8 cellular contexts compared by ENCODE assay signal in genomic region chr7:125059861-125060456, GRCh38.
DNase-seq lines count a peak whose midpoint lies in the region; ATAC-seq and TF ChIP-seq lines count a peak whose summit lies in the region.

No MANE protein-coding gene starts in this region.

- H3K4me3 ChIP-seq in astrocyte of the cerebellum (ENCODE audit: low read depth, low read length), result no peak overlapping the region

- no peak for TF ChIP-seq CTCF in astrocyte of the cerebellum (IDR thresholded peaks at IDR 0.05; ENCODE audit: low read depth, low read length, missing control alignments)
- peak; percentile 47 to 73 (median 54) for TF ChIP-seq CTCF in nephron (IDR thresholded peaks at IDR 0.05; ENCODE audit: unreplicated experiment in 3 of 3)

- peak; percentile 48 for DNase-seq in DMS79 treated with DMSO at 0.1 percent for 48 hours (lab: John Stamatoyannopoulos, UW)
- DNase-seq in DMS79 (lab: John Stamatoyannopoulos, UW), result no peak
- DNase-seq in NCI-H2081 (lab: John Stamatoyannopoulos, UW), result peak; percentile 9 to 35
- DNase-seq in astrocyte of the cerebellum (ENCODE audit: low read depth), result peak; percentile 8
- no peak for DNase-seq in GM19238 (ENCODE audit: insufficient read length, low spot score)
- DNase-seq in stimulated activated CD8-positive, alpha-beta memory T cell treated with anti-CD3 and anti-CD28 coated beads, Interleukin-4, amount 100 ng/mL, for 48 hours, result no peak

- H3K4me1 Mint-ChIP-seq in nephron, result peaks cover 20% of the 10 kb centered on the region
- no peaks in the 10 kb centered on the region for H3K4me1 Mint-ChIP-seq in activated T-helper 17 cell treated with anti-CD3 and anti-CD28 coated beads, Interleukin-2, amount 50 U/mL, for 72 hours

- H3K36me3 Mint-ChIP-seq in nephron (ENCODE audit: low read depth), result no peaks in the 10 kb centered on the region
- no peaks in the 10 kb centered on the region for H3K36me3 Mint-ChIP-seq in activated T-helper 17 cell treated with anti-CD3 and anti-CD28 coated beads, Interleukin-2, amount 50 U/mL, for 72 hours (ENCODE audit: low read depth)

- no peak overlapping the region for H3K4me3 Mint-ChIP-seq in nephron
- H3K4me3 Mint-ChIP-seq in activated T-helper 17 cell treated with anti-CD3 and anti-CD28 coated beads, Interleukin-2, amount 50 U/mL, for 72 hours, result no peak overlapping the region

- no peaks in the 10 kb centered on the region for H3K9me3 Mint-ChIP-seq in nephron
- no peaks in the 10 kb centered on the region for H3K9me3 Mint-ChIP-seq in activated T-helper 17 cell treated with anti-CD3 and anti-CD28 coated beads, Interleukin-2, amount 50 U/mL, for 72 hours

- no peak for ATAC-seq in activated T-helper 17 cell treated with anti-CD3 and anti-CD28 coated beads, Interleukin-2, amount 50 U/mL, for 72 hours (replicated peaks)

- in situ Hi-C loops in astrocyte of the cerebellum (cut with HindIII; ENCODE audit: low sequenced_read_pairs), result loop anchor here (5.0 kb wide), 1 partner anchor 612 kb away; no protein-coding TSS in a partner anchor

- H3K27me3 Mint-ChIP-seq in nephron (ENCODE audit: low read depth), result no peaks in the 10 kb centered on the region
- H3K27me3 Mint-ChIP-seq in activated T-helper 17 cell treated with anti-CD3 and anti-CD28 coated beads, Interleukin-2, amount 50 U/mL, for 72 hours, result no peaks in the 10 kb centered on the region

- H3K27ac Mint-ChIP-seq in nephron, result no peak overlapping the region
- H3K27ac Mint-ChIP-seq in activated T-helper 17 cell treated with anti-CD3 and anti-CD28 coated beads, Interleukin-2, amount 50 U/mL, for 72 hours, result no peak overlapping the region

Comparison
In these comparisons a context has a peak if more than half of its experiments do, and no peak if none do; other contexts are left out.
1. DNase-seq: peak in DMS79 treated with DMSO at 0.1 percent for 48 hours (single experiment), NCI-H2081 (2 of 2) and astrocyte of the cerebellum (single experiment); none in DMS79 (single experiment), GM19238 (single experiment) and stimulated activated CD8-positive, alpha-beta memory T cell treated with anti-CD3 and anti-CD28 coated beads, Interleukin-4, amount 100 ng/mL, for 48 hours (single experiment).